ENCODE assay signal across 1 cellular context in the genomic region with DNA sequence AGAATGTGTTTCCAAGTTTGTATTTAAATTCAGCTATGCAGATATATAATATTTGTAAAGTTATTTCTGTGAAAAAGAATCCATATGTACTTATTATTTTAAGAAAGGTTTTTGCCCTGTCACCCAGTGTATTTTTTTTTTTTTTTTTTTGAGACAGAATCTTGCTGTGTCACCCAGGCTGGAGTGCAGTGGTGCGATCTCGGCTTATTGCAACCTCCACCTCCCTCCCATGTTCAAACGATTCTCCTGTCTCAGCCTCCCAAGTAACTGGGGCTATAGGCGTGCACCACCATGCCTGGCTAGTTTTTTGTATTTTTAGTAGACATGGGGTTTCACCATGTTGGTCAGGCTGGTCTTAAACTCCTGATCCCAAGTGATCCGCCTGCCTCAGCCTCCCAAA.
TF ChIP-seq lines count a peak whose summit lies in the region.

No MANE protein-coding gene starts in this region.

TF ChIP-seq in K562, 482 proteins besides CTCF, POLR2A, EP300 and RAD21 (continued from another document):
- TF ChIP-seq, protein P1, sequence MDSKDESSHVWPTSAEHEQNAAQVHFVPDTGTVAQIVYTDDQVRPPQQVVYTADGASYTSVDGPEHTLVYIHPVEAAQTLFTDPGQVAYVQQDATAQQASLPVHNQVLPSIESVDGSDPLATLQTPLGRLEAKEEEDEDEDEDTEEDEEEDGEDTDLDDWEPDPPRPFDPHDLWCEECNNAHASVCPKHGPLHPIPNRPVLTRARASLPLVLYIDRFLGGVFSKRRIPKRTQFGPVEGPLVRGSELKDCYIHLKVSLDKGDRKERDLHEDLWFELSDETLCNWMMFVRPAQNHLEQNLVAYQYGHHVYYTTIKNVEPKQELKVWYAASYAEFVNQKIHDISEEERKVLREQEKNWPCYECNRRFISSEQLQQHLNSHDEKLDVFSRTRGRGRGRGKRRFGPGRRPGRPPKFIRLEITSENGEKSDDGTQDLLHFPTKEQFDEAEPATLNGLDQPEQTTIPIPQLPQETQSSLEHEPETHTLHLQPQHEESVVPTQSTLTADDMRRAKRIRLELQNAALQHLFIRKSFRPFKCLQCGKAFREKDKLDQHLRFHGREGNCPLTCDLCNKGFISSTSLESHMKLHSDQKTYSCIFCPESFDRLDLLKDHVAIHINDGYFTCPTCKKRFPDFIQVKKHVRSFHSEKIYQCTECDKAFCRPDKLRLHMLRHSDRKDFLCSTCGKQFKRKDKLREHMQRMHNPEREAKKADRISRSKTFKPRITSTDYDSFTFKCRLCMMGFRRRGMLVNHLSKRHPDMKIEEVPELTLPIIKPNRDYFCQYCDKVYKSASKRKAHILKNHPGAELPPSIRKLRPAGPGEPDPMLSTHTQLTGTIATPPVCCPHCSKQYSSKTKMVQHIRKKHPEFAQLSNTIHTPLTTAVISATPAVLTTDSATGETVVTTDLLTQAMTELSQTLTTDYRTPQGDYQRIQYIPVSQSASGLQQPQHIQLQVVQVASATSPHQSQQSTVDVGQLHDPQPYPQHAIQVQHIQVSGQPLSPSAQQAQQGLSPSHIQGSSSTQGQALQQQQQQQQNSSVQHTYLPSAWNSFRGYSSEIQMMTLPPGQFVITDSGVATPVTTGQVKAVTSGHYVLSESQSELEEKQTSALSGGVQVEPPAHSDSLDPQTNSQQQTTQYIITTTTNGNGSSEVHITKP (IDR thresholded peaks at IDR 0.05; ENCODE audit: partially characterized antibody), result peak; percentile 18
- TF ChIP-seq C11orf30 (IDR thresholded peaks at IDR 0.05; ENCODE audit: low read depth) (peak; percentile 93), ZNF24 (IDR thresholded peaks at IDR 0.05) (0 out of 2 replicates have a peak, but pooled peaks have one; percentile 14), MAFK (IDR thresholded peaks at IDR 0.05; ENCODE audit: low read length) (peak; percentile 59; the same call in 1 of the 2 replicates), BCOR (IDR thresholded peaks at IDR 0.05) (peak; percentile 65), ARID1B (IDR thresholded peaks at IDR 0.05) (peak; percentile 39; the same call in 1 of the 2 replicates)
TF ChIP-seq in K562: peak in this region for 26; not testable (repeated sequence) for 456.
